8 cellular contexts compared by ENCODE assay signal in the genomic region with DNA sequence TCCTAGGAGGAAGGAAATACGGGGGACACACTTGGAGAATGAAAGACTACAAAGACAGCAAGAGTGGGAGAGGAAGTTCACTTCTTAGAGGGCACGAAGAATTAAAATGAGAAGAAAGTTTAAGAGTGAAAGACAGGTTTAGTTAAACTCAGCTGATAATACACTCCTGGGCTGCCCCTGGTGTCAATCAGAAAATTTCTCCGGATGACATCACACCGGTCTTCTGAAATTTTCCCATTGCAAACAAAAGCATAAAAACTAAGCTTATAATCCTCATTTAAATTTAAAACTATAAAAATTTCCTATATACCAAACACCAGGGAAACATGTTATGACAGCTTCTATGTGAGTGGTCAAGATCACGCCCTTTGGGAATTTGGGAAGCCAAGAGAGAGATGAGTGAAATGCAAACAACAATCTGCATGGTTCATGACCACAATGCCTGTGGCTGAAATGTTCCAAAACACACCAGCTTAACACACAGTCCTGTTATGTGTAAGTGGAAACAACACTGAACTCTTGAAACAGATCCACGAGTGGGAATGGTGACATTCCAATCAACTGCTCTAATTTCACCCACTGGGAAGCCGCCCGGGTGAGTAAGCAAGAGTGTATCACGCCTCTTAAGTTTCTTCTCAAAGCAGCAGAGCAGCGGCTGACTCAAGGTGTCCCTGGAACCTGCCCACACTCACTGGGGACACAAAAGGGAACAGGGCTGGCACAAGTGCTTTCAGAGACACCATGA. TPM values are rescaled to one million over a fixed set of nuclear protein-coding genes. Genes with fewer than 3 reads are reported as not detected.
DNase-seq lines count a peak whose midpoint lies in the region; ATAC-seq and TF ChIP-seq lines count a peak whose summit lies in the region.

No MANE protein-coding gene starts in this region.

- peaks cover 73% of the 10 kb centered on the region for H3K4me1 ChIP-seq in GM23248 (ENCODE audit: insufficient read depth)
- peaks cover 67% of the 10 kb centered on the region for H3K4me1 ChIP-seq in effector memory CD4-positive, alpha-beta T cell (ENCODE audit: control insufficient read depth, insufficient read depth, low read length, poor library complexity, severe bottlenecking)

- no peaks in the 10 kb centered on the region for H3K9me3 ChIP-seq in GM23248 (ENCODE audit: low read depth)
- H3K9me3 ChIP-seq in effector memory CD4-positive, alpha-beta T cell (ENCODE audit: control insufficient read depth, low read length), result no peaks in the 10 kb centered on the region

- peaks cover 100% of the 10 kb centered on the region for H3K79me2 ChIP-seq in GM23248 (ENCODE audit: insufficient read depth)

- no peaks in the 10 kb centered on the region for H3K27me3 ChIP-seq in GM23248 (replicated peaks; ENCODE audit: insufficient read depth)
- H3K27me3 ChIP-seq in effector memory CD4-positive, alpha-beta T cell (replicated peaks; ENCODE audit: control insufficient read depth, insufficient read depth, low read length, poor library complexity, severe bottlenecking), result no peaks in the 10 kb centered on the region

- no peak overlapping the region for H3K4me3 ChIP-seq in GM23248
- no peak overlapping the region for H3K4me3 ChIP-seq in fibroblast of pulmonary artery (replicated peaks; ENCODE audit: low read depth, low read length)
- no peak overlapping the region for H3K4me3 ChIP-seq in effector memory CD4-positive, alpha-beta T cell (ENCODE audit: insufficient read depth, low read depth, low read length, poor library complexity, severe bottlenecking)

- WGBS in GM23248 (ENCODE audit: low coverage in 1 of 2, low lambda C conversion rate in 2 of 2, missing lambda C conversion rate in 2 of 2), 2 experiments, result 44 to 45% methylated on average over 10 of the region's 10 CpGs

- H3K9ac ChIP-seq in GM23248, result 0 out of 2 replicates have a peak overlapping the region, but pooled peaks have one; percentile 10

- H3F3A ChIP-seq in GM23248 (ENCODE audit: insufficient read depth), result peaks cover 66% of the 10 kb centered on the region

- H3K27ac ChIP-seq in GM23248, result peak overlapping the region; percentile 61
- no peak overlapping the region for H3K27ac ChIP-seq in effector memory CD4-positive, alpha-beta T cell (ENCODE audit: insufficient read depth, low read length, poor library complexity, severe bottlenecking)

- H2AFZ ChIP-seq in GM23248, result no peak overlapping the region

- peak overlapping the region; percentile 43 for H3K4me2 ChIP-seq in GM23248 (ENCODE audit: unreplicated experiment)

- in situ Hi-C loops in GM23248 (cut with MboI), result no loop called here

- peak; percentile 92 for DNase-seq in GM23248
- DNase-seq in activated CD4-positive, alpha-beta T cell treated with anti-CD3 and anti-CD28 coated beads, Interleukin-2, amount 50 U/mL, for 48 hours, result peak; percentile 51 to 59
- peak; percentile 23 for DNase-seq in fibroblast of pulmonary artery (ENCODE audit: low read depth)
- DNase-seq in stimulated activated CD4-positive, alpha-beta T cell treated with anti-CD3 and anti-CD28 coated beads, Interleukin-2, amount 100 ng/mL, for 24 hours, result peak; percentile 43 to 47
- DNase-seq in effector memory CD4-positive, alpha-beta T cell, result no peak
- no peak for DNase-seq in Ammon's horn (ENCODE audit: low spot score)

- H3K36me3 ChIP-seq in GM23248 (ENCODE audit: low read depth), result no peaks in the 10 kb centered on the region
- H3K36me3 ChIP-seq in effector memory CD4-positive, alpha-beta T cell (ENCODE audit: control insufficient read depth, insufficient read depth, low read length), result no peaks in the 10 kb centered on the region

- ATAC-seq in GM18868 (IDR thresholded peaks at IDR 0.05; ENCODE audit: unreplicated experiment), result no peak
- no peak for ATAC-seq in GM21360 (IDR thresholded peaks at IDR 0.05; ENCODE audit: unreplicated experiment)

- no peaks in the 10 kb centered on the region for H3K9me2 ChIP-seq in GM23248 (ENCODE audit: insufficient read depth)

- TF ChIP-seq CTCF in fibroblast of pulmonary artery (IDR thresholded peaks at IDR 0.05; ENCODE audit: low read length, missing control alignments), result no peak

- peaks cover 72% of the 10 kb centered on the region for H4K20me1 ChIP-seq in GM23248 (ENCODE audit: insufficient read depth)

RNA-seq across cellular contexts. Expression of a gene that starts 49.0 kb away (rescaled TPM):
- 9.0 and 20.2 TPM in 2 replicates for total RNA-seq in GM23248 (2014; rRNA removed; shearing (Covaris generic))
- polyA plus RNA-seq in GM23248 (2016; fragmentation: Nextera tagmentation; extraction: Ambion mirVana), result 17.5 and 18.6 TPM in 2 replicates

RNA-seq across cellular contexts. Expression of a gene that starts 51.1 kb away (rescaled TPM):
- total RNA-seq in GM23248 (2014; rRNA removed; shearing (Covaris generic)), result not detected in 2 replicates
- not detected in 2 replicates for polyA plus RNA-seq in GM23248 (2016; fragmentation: Nextera tagmentation; extraction: Ambion mirVana)

Comparison
In these comparisons a context has a peak if more than half of its experiments do, and no peak if none do; other contexts are left out.
1. DNase-seq: peak in GM23248 (single experiment), activated CD4-positive, alpha-beta T cell treated with anti-CD3 and anti-CD28 coated beads, Interleukin-2, amount 50 U/mL, for 48 hours (2 of 2), fibroblast of pulmonary artery (single experiment) and stimulated activated CD4-positive, alpha-beta T cell treated with anti-CD3 and anti-CD28 coated beads, Interleukin-2, amount 100 ng/mL, for 24 hours (2 of 2); none in effector memory CD4-positive, alpha-beta T cell (0 of 3) and Ammon's horn (single experiment).